1 cellular context compared by ENCODE assay signal in the genomic region with DNA sequence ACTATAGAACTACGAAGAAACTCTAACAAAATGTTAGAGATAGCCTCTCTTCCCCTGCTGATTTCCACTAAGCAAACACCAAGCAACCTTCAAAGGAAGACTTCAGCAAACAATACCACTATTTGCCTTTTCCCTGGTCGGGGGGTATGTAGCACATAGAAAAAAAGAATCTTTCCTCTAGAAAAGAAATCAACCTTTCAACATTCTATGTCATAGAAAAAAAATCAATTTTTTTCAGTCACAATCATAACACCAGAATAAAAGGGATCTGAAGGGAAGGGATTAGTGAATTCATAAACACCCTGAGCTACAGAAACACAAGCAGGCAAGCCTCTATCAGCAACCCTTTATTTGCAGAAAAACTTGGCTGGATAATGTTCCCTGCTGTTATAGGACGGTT.
TF ChIP-seq lines count a peak whose summit lies in the region.

No MANE protein-coding gene starts in this region.

TF ChIP-seq in HepG2, 621 proteins besides CTCF, POLR2A, EP300 and RAD21 (continued from another document):
- TF ChIP-seq, protein P1, sequence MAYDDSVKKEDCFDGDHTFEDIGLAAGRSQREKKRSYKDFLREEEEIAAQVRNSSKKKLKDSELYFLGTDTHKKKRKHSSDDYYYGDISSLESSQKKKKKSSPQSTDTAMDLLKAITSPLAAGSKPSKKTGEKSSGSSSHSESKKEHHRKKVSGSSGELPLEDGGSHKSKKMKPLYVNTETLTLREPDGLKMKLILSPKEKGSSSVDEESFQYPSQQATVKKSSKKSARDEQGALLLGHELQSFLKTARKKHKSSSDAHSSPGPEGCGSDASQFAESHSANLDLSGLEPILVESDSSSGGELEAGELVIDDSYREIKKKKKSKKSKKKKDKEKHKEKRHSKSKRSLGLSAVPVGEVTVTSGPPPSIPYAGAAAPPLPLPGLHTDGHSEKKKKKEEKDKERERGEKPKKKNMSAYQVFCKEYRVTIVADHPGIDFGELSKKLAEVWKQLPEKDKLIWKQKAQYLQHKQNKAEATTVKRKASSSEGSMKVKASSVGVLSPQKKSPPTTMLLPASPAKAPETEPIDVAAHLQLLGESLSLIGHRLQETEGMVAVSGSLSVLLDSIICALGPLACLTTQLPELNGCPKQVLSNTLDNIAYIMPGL (CRISPR knock-in tag; IDR thresholded peaks at IDR 0.05; ENCODE audit: borderline replicate concordance in 1 of 2, low read depth in 1 of 2), result peak in 1 of 2 experiments; percentile 29; a peak in 1 of 4 replicates
- TF ChIP-seq MIER3 (CRISPR knock-in tag; IDR thresholded peaks at IDR 0.05; ENCODE audit: borderline replicate concordance) (peak; percentile 53; the same call in 1 of the 2 replicates), ZNF20 (CRISPR knock-in tag; IDR thresholded peaks at IDR 0.05) (no peak)
